In genomic region chr6:35690484-35690883, GRCh38 we compare ENCODE assay signal across 15 cellular contexts. TPM values are rescaled to one million over a fixed set of nuclear protein-coding genes. Genes with fewer than 3 reads are reported as not detected.
DNase-seq lines count a peak whose midpoint lies in the region; ATAC-seq and TF ChIP-seq lines count a peak whose summit lies in the region.
"Had no signal": no experiment of that assay in that cellular context is flagged by ENCODE, and none has a peak within 500 bp of the region (broad histone marks: within the 10 kb centered on the region; RNA-seq: fewer than 3 reads in every experiment).

No MANE protein-coding gene starts in this region.

- no peaks in the 10 kb centered on the region for H3K9me3 ChIP-seq in T-helper 17 cell (ENCODE audit: control insufficient read depth, low read length, poor library complexity, severe bottlenecking)
- peaks cover 0 to 5% (median 0%) of the 10 kb centered on the region in 4 donors for H3K9me3 ChIP-seq in stomach
- no peaks in the 10 kb centered on the region for H3K9me3 ChIP-seq in upper lobe of right lung
- H3K9me3 ChIP-seq: BE2C had no signal

- peaks cover 23 to 41% (median 30%) of the 10 kb centered on the region in 4 donors for H3K4me1 ChIP-seq in stomach
- H3K4me1 ChIP-seq in upper lobe of right lung: peaks cover 24% of the 10 kb centered on the region

- H3K36me3 Mint-ChIP-seq in T-helper 17 cell (ENCODE audit: low read depth): peaks cover 3% of the 10 kb centered on the region
- H3K36me3 Mint-ChIP-seq in dendritic cell treated with granulocyte-macrophage colony-stimulating factor and Interleukin-4, amounts not matched to agents 40 ng/mL and 50 ng/mL, for 4 days (ENCODE audit: low read depth): peaks cover 6% of the 10 kb centered on the region

- intact Hi-C loops in dendritic cell treated with granulocyte-macrophage colony-stimulating factor and Interleukin-4, amounts not matched to agents 40 ng/mL and 50 ng/mL, for 4 days (cut with micrococcal nuclease): no loop called here
- intact Hi-C loops in stomach (cut with DNase I; ENCODE audit: low total_unique reads) (no loop called here), upper lobe of right lung (cut with DNase I) (no loop called here), Right ventricle myocardium inferior (cut with DNase I) (no loop called here), head of caudate nucleus (cut with DNase I) (loop anchor here (5.0 kb wide), 1 partner anchor 37 kb away; no protein-coding TSS in a partner anchor)

- H3K27me3 Mint-ChIP-seq in T-helper 17 cell: no peaks in the 10 kb centered on the region
- H3K27me3 Mint-ChIP-seq in dendritic cell treated with granulocyte-macrophage colony-stimulating factor and Interleukin-4, amounts not matched to agents 40 ng/mL and 50 ng/mL, for 4 days: no peaks in the 10 kb centered on the region
- H3K27me3 Mint-ChIP-seq: CD8-positive, alpha-beta memory T cell had no signal

- ATAC-seq in T-helper 17 cell (no peak), upper lobe of right lung (no peak), Right ventricle myocardium inferior (no peak)
- ATAC-seq: Panc1 had no signal

- WGBS in stomach, 5 donors: 90 to 96% (median 92%) methylated on average over 8 to 9 of the region's 9 CpGs

- H3K36me3 ChIP-seq in stomach: no peaks in the 10 kb centered on the region
- no peaks in the 10 kb centered on the region for H3K36me3 ChIP-seq in upper lobe of right lung
- H3K36me3 ChIP-seq: BE2C had no signal

- peaks cover 12% of the 10 kb centered on the region for H3K4me1 Mint-ChIP-seq in T-helper 17 cell
- H3K4me1 Mint-ChIP-seq in dendritic cell treated with granulocyte-macrophage colony-stimulating factor and Interleukin-4, amounts not matched to agents 40 ng/mL and 50 ng/mL, for 4 days (ENCODE audit: low read depth): peaks cover 35% of the 10 kb centered on the region

- no peak for DNase-seq in T-helper 17 cell
- DNase-seq in stomach: no peak
- no peak for DNase-seq in upper lobe of right lung
- no peak for DNase-seq in erythroblast (lab: John Stamatoyannopoulos, UW)
- no peak for DNase-seq in Right ventricle myocardium inferior (ENCODE audit: missing footprints)
- DNase-seq in head of caudate nucleus: no peak
- DNase-seq: BE2C; CD8-positive, alpha-beta memory T cell; GOT3; NCI-H1105; NCI-H187; NCI-H82; SHP77 had no signal

- H3K4me3 ChIP-seq in stomach (no peak overlapping the region), upper lobe of right lung (no peak overlapping the region)

- no peaks in the 10 kb centered on the region for H3K9me3 Mint-ChIP-seq in dendritic cell treated with granulocyte-macrophage colony-stimulating factor and Interleukin-4, amounts not matched to agents 40 ng/mL and 50 ng/mL, for 4 days
- H3K9me3 Mint-ChIP-seq: CD8-positive, alpha-beta memory T cell had no signal

- H3K27ac Mint-ChIP-seq in T-helper 17 cell: peak overlapping the region; percentile 88
- H3K27ac Mint-ChIP-seq in dendritic cell treated with granulocyte-macrophage colony-stimulating factor and Interleukin-4, amounts not matched to agents 40 ng/mL and 50 ng/mL, for 4 days: peak overlapping the region; percentile 88

- no peak overlapping the region for H3K4me3 Mint-ChIP-seq in T-helper 17 cell
- no peak overlapping the region for H3K4me3 Mint-ChIP-seq in dendritic cell treated with granulocyte-macrophage colony-stimulating factor and Interleukin-4, amounts not matched to agents 40 ng/mL and 50 ng/mL, for 4 days

- H3K27ac ChIP-seq in stomach: peak overlapping the region in 4 of 5 donors; percentile 65 to 100 (median 91)
- H3K27ac ChIP-seq in upper lobe of right lung: peak overlapping the region; percentile 68

- H3K27me3 ChIP-seq in stomach: no peaks in the 10 kb centered on the region
- no peaks in the 10 kb centered on the region for H3K27me3 ChIP-seq in upper lobe of right lung
- H3K27me3 ChIP-seq: BE2C had no signal

- TF ChIP-seq CTCF in stomach (IDR thresholded peaks at IDR 0.05) (no peak), upper lobe of right lung (IDR thresholded peaks at IDR 0.05) (no peak)

- TF ChIP-seq EP300 in stomach (IDR thresholded peaks at IDR 0.05): no peak

- no peak for TF ChIP-seq POLR2A in stomach (IDR thresholded peaks at IDR 0.05)
- no peak for TF ChIP-seq POLR2A in erythroblast (IDR thresholded peaks at IDR 0.05; ENCODE audit: low read length)

RNA-seq across cellular contexts. Expression of gene FKBP5, which starts 1.8 kb away (rescaled TPM):
- total RNA-seq in T-helper 17 cell (10 to 100 TPM; 53.3 to 60.8 TPM), stomach (100 to 1,000 TPM in 4 of 5 donors, 10 to 100 TPM in 1; 68.1 to 209 (median 168) TPM), upper lobe of right lung (142 TPM), Right ventricle myocardium inferior (101 TPM)
- polyA plus RNA-seq in stomach: 10 to 100 TPM; 89.2 to 97.2 (median 91.1) TPM

RNA-seq across cellular contexts. Expression of gene ARMC12, which starts 46.3 kb away (rescaled TPM):
- total RNA-seq in T-helper 17 cell: 1 to 10 TPM in 1 of 2 donors, under 1 TPM in 1; 0.78 to 1.2 TPM
- not detected for total RNA-seq in stomach
- polyA plus RNA-seq in stomach: 1 to 10 TPM; 1.1 to 2.5 (median 2.0) TPM
- 0.52 TPM for total RNA-seq in upper lobe of right lung
- total RNA-seq in Right ventricle myocardium inferior: not detected
